In the genomic region with DNA sequence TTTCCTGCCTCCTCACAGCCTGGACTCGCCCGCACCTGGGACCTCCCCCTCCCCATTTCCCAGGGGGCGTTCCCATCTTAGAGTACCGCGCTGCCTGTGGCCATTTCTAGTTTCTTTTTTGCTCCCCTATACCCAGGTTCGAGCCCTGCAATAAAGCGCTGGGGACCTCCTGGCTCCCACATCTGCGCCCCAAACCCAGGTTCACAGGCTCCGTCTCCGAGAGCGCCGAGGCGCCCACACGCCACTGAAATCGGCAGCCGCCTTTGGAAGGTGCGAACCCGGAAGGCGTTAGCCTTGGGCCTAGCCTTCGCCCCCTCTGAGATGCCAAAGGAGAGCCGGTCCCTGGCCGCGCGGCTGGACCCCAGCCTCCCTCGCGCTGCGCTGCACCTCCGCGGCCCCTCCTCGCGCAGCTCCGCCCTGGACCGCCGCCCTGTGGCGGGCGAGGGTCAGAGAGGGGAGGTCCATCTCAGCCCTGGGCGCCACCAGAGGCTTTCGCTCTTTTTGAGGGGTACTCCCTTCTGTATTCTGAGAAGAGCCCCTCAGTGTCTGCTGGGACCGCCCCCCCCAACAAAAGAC, we compare ENCODE assay signal across 12 cellular contexts. TPM values are rescaled to one million over a fixed set of nuclear protein-coding genes. Genes with fewer than 3 reads are reported as not detected.
A peak's percentile ranks its signal among the peaks of the same experiment; 100 is the strongest.
DNase-seq lines count a peak whose midpoint lies in the region; ATAC-seq and TF ChIP-seq lines count a peak whose summit lies in the region.
"Had no signal": no experiment of that assay in that cellular context is flagged by ENCODE, and none has a peak within 500 bp of the region (broad histone marks: within the 10 kb centered on the region; RNA-seq: fewer than 3 reads in every experiment).

No MANE protein-coding gene starts in this region.

- H3K9me3 ChIP-seq in colonic mucosa (no peaks in the 10 kb centered on the region), mucosa of rectum (ENCODE audit: control insufficient read depth in 2 of 2, low read length in 2 of 2) (no peaks in the 10 kb centered on the region), subcutaneous abdominal adipose tissue (ENCODE audit: control insufficient read depth in 5 of 5, low read length in 5 of 5) (no peaks in the 10 kb centered on the region), aorta (ENCODE audit: control insufficient read depth, low read length) (no peaks in the 10 kb centered on the region)
- H3K9me3 ChIP-seq: right lobe of liver had no signal

- H3K4me1 ChIP-seq in colonic mucosa: peaks cover 10% of the 10 kb centered on the region
- H3K4me1 ChIP-seq in mucosa of rectum (ENCODE audit: control insufficient read depth in 2 of 2, insufficient read depth in 2 of 2, low read length in 2 of 2): peaks cover 13 to 21% of the 10 kb centered on the region in 2 donors
- peaks cover 0 to 26% (median 20%) of the 10 kb centered on the region in 5 donors for H3K4me1 ChIP-seq in subcutaneous abdominal adipose tissue (ENCODE audit: control insufficient read depth in 5 of 5, insufficient read depth in 5 of 5, low read length in 5 of 5)
- no peaks in the 10 kb centered on the region for H3K4me1 ChIP-seq in aorta (ENCODE audit: control insufficient read depth in 1 of 2, insufficient read depth in 2 of 2, low read length in 2 of 2)
- H3K4me1 ChIP-seq in foreskin keratinocyte: no peaks in the 10 kb centered on the region

- DNase-seq in DMS79 treated with DMSO at 0.1 percent for 48 hours (lab: John Stamatoyannopoulos, UW) (peak; percentile 2), DMS79 (lab: John Stamatoyannopoulos, UW) (no peak), colonic mucosa (no peak), NCI-H146 (lab: John Stamatoyannopoulos, UW) (no peak), aorta (no peak), foreskin keratinocyte (no peak)
- DNase-seq: right lobe of liver had no signal

- TF ChIP-seq CTCF in colonic mucosa (IDR thresholded peaks at IDR 0.05) (no peak), foreskin keratinocyte (conservative IDR thresholded peaks at IDR 0.05) (no peak)

- 40 to 42% methylated on average over 38 to 39 of the region's 39 CpGs for WGBS in aorta, 2 donors

- intact Hi-C loops in colonic mucosa (cut with DNase I): no loop called here
- intact Hi-C loops in aorta (cut with DNase I): loop anchor here in 1 of 2 donors (5.0 kb wide), 1 partner anchor 101 kb away; no protein-coding TSS in a partner anchor

- H3K9ac ChIP-seq in colonic mucosa (ENCODE audit: low read depth in 2 of 2, low read length in 2 of 2): no peak overlapping the region
- H3K9ac ChIP-seq in mucosa of rectum (ENCODE audit: low read depth in 1 of 2, low read length in 2 of 2): no peak overlapping the region
- H3K9ac ChIP-seq in subcutaneous abdominal adipose tissue (ENCODE audit: low read length in 5 of 5): peak overlapping the region in 1 of 5 donors; percentile 37

- H3K4me3 ChIP-seq in colonic mucosa (peak overlapping the region; percentile 9), mucosa of rectum (ENCODE audit: low read length in 2 of 2) (peak overlapping the region; percentile 26 to 39), subcutaneous abdominal adipose tissue (ENCODE audit: low read depth in 1 of 5, low read length in 5 of 5) (peak overlapping the region in 4 of 5 donors; percentile 52 to 61 (median 56)), aorta (ENCODE audit: low read length in 2 of 2) (no peak overlapping the region)

- no peak for ATAC-seq in aorta (ENCODE audit: low FRiP score)
- no peak for ATAC-seq in foreskin keratinocyte

- H3K27me3 ChIP-seq in colonic mucosa (peaks cover 36% of the 10 kb centered on the region), mucosa of rectum (ENCODE audit: control insufficient read depth in 2 of 2, insufficient read depth in 2 of 2, low read length in 2 of 2) (peaks cover 8 to 10% of the 10 kb centered on the region in 2 donors), subcutaneous abdominal adipose tissue (ENCODE audit: control insufficient read depth in 5 of 5, insufficient read depth in 4 of 5, low read length in 5 of 5) (peaks cover 31 to 48% (median 39%) of the 10 kb centered on the region in 5 donors), aorta (ENCODE audit: control insufficient read depth in 1 of 2, insufficient read depth in 2 of 2, low read length in 1 of 2) (no peaks in the 10 kb centered on the region), foreskin keratinocyte (peaks cover 63% of the 10 kb centered on the region)

- H3K27ac ChIP-seq in colonic mucosa (no peak overlapping the region), mucosa of rectum (ENCODE audit: low read depth in 2 of 2, low read length in 2 of 2) (no peak overlapping the region), subcutaneous abdominal adipose tissue (ENCODE audit: low read depth, low read length) (no peak overlapping the region), aorta (ENCODE audit: low read depth in 1 of 2, low read length in 2 of 2) (no peak overlapping the region), foreskin keratinocyte (no peak overlapping the region)
- H3K27ac ChIP-seq: 22Rv1, right lobe of liver had no signal

- H3K36me3 ChIP-seq in colonic mucosa (no peaks in the 10 kb centered on the region), mucosa of rectum (ENCODE audit: control insufficient read depth in 2 of 2, insufficient read depth in 2 of 2, low read length in 2 of 2) (no peaks in the 10 kb centered on the region), subcutaneous abdominal adipose tissue (ENCODE audit: control insufficient read depth in 5 of 5, insufficient read depth in 5 of 5, low read length in 5 of 5) (no peaks in the 10 kb centered on the region), aorta (ENCODE audit: control insufficient read depth in 1 of 2, insufficient read depth in 2 of 2, low read length in 1 of 2) (no peaks in the 10 kb centered on the region)
- H3K36me3 ChIP-seq: right lobe of liver had no signal

RNA-seq across cellular contexts. Expression of gene KCNJ12, which starts 1.8 kb away (rescaled TPM):
- total RNA-seq in colonic mucosa: 1 to 10 TPM in 1 of 2 donors, under 1 TPM in 1; 0.82 to 2.2 TPM
- total RNA-seq in aorta: 1 to 10 TPM; 2.9 to 4.0 TPM
- under 1 TPM in 1 of 2 donors, not detected in 1; 0.13 TPM for polyA plus RNA-seq in aorta
- total RNA-seq in foreskin keratinocyte: 0.11 and 0.14 TPM in 2 replicates
- polyA plus RNA-seq in foreskin keratinocyte: 0.06 TPM in 2 replicates
- total RNA-seq: activated CD8-positive, alpha-beta memory T cell treated with anti-CD3 and anti-CD28 coated beads for 36 hours; HT-29 had no signal

Comparison
In these comparisons a context has a peak if more than half of its experiments do, and no peak if none do; other contexts are left out.
1. H3K4me3 ChIP-seq: peak in colonic mucosa (single experiment), mucosa of rectum (2 of 2) and subcutaneous abdominal adipose tissue (4 of 5); none in aorta (0 of 2).